27 cellular contexts compared by ENCODE assay signal in the genomic region with DNA sequence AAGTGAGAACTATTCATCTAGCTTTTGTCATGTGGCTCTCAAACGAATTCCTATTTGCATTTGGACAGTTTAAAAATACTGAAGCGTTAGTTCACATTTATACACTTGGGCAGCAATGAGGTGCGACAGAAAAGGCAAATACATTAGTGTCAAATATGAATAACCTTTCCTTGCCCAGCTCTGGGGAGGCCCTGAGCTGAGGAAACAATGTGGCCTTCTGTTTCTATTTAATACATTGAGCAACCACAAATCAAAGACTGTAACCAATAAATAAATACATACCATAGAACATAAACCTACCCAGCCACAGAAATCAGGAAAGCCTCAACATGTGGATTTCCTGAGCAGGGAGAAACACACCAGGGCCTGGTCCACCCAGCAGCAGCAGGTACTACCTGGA.
"Had no signal": no experiment of that assay in that cellular context is flagged by ENCODE, and none has a peak within 500 bp of the region (broad histone marks: within the 10 kb centered on the region; RNA-seq: fewer than 3 reads in every experiment).

No MANE protein-coding gene starts in this region.

- H3K9me3 ChIP-seq: body of pancreas had no signal

- H3K36me3 Mint-ChIP-seq: activated CD8-positive, alpha-beta memory T cell treated with anti-CD3 and anti-CD28 coated beads, Interleukin-2, amount 10 ng/mL, durations not matched to agents 7 days and 5 days; activated naive CD4-positive, alpha-beta T cell treated with anti-CD3 and anti-CD28 coated beads, Interleukin-2, amount 50 U/mL, for 24 hours; WTC11 had no signal

- H3K4me3 ChIP-seq: ascending aorta, body of pancreas, Peyer's patch had no signal

- H3K27ac Mint-ChIP-seq: activated CD8-positive, alpha-beta memory T cell treated with anti-CD3 and anti-CD28 coated beads, Interleukin-2, amount 10 ng/mL, durations not matched to agents 7 days and 5 days; activated naive CD4-positive, alpha-beta T cell treated with anti-CD3 and anti-CD28 coated beads, Interleukin-2, amount 50 U/mL, for 24 hours; activated T-cell treated with anti-CD3 and anti-CD28 coated beads, Interleukin-2, amount 50 U/mL, for 24 hours; activated T-helper 1 cell treated with anti-CD3 and anti-CD28 coated beads, Interleukin-12 subunit alpha, Interleukin-12 subunit beta, Interleukin-2, Interleukin-4 antibody, amounts not matched to agents 30 ng/mL and 10 ng/mL and 1 ng/mL, durations not matched to agents 14 hours and 24 hours and 36 hours; T-helper 17 cell; WTC11 had no signal

- H3K4me3 Mint-ChIP-seq: activated CD8-positive, alpha-beta memory T cell treated with anti-CD3 and anti-CD28 coated beads, Interleukin-2, amount 10 ng/mL, durations not matched to agents 7 days and 5 days; activated naive CD4-positive, alpha-beta T cell treated with anti-CD3 and anti-CD28 coated beads, Interleukin-2, amount 50 U/mL, for 24 hours; activated T-cell treated with anti-CD3 and anti-CD28 coated beads, Interleukin-2, amount 50 U/mL, for 24 hours; activated T-helper 1 cell treated with anti-CD3 and anti-CD28 coated beads, Interleukin-12 subunit alpha, Interleukin-12 subunit beta, Interleukin-2, Interleukin-4 antibody, amounts not matched to agents 30 ng/mL and 10 ng/mL and 1 ng/mL, durations not matched to agents 14 hours and 24 hours and 36 hours; T-helper 17 cell; WTC11 had no signal

- H3K27me3 ChIP-seq: ascending aorta, body of pancreas, Peyer's patch had no signal

- H3K36me3 ChIP-seq: ascending aorta, Peyer's patch had no signal

- H3K4me2 ChIP-seq: KMS-11 had no signal

- H3K27ac ChIP-seq: ascending aorta, KMS-11, Peyer's patch, RWPE1 had no signal

- ATAC-seq: activated CD8-positive, alpha-beta memory T cell treated with anti-CD3 and anti-CD28 coated beads, Interleukin-2, amount 10 ng/mL, durations not matched to agents 7 days and 5 days; body of pancreas; T-helper 17 cell; WTC11 had no signal

- H3K4me1 Mint-ChIP-seq: activated CD8-positive, alpha-beta memory T cell treated with anti-CD3 and anti-CD28 coated beads, Interleukin-2, amount 10 ng/mL, durations not matched to agents 7 days and 5 days; activated naive CD4-positive, alpha-beta T cell treated with anti-CD3 and anti-CD28 coated beads, Interleukin-2, amount 50 U/mL, for 24 hours; T-helper 17 cell; WTC11 had no signal

- DNase-seq: activated CD4-positive, alpha-beta T cell treated with anti-CD3 and anti-CD28 coated beads for 48 hours; activated CD4-positive, alpha-beta T cell treated with anti-CD3 and anti-CD28 coated beads, Interleukin-2, amount 50 U/mL, for 4 hours; activated CD4-positive, CD25-positive, alpha-beta regulatory T cell treated with anti-CD3 and anti-CD28 coated beads, Interleukin-2, amount 50 U/mL, for 72 hours; activated CD8-positive, alpha-beta memory T cell treated with anti-CD3 and anti-CD28 coated beads, Interleukin-2, amount 10 ng/mL, durations not matched to agents 7 days and 5 days; activated effector memory CD4-positive, alpha-beta T cell treated with Interleukin-2 at 50 U/mL for 16 hours; activated naive CD4-positive, alpha-beta T cell; activated T-cell treated with anti-CD3 and anti-CD28 coated beads, Interleukin-2, amount 50 U/mL, for 24 hours; amniotic stem cell; body of pancreas; central memory CD4-positive, alpha-beta T cell; NCI-H1092; NCI-H1417; NCI-H1930; NCI-H2171; NCI-H2227 treated with DMSO at 0.1 percent for 48 hours; NCI-H510A; NCI-H82; Peyer's patch; Right ventricle myocardium superior; T-helper 17 cell; T-helper 9 cell had no signal

- H3K27me3 Mint-ChIP-seq: activated naive CD4-positive, alpha-beta T cell treated with anti-CD3 and anti-CD28 coated beads, Interleukin-2, amount 50 U/mL, for 24 hours; activated T-cell treated with anti-CD3 and anti-CD28 coated beads, Interleukin-2, amount 50 U/mL, for 24 hours had no signal

- H3K9ac ChIP-seq: KMS-11 had no signal

- H3K9me3 Mint-ChIP-seq: activated naive CD4-positive, alpha-beta T cell treated with anti-CD3 and anti-CD28 coated beads, Interleukin-2, amount 50 U/mL, for 24 hours; activated T-helper 1 cell treated with anti-CD3 and anti-CD28 coated beads, Interleukin-12 subunit alpha, Interleukin-12 subunit beta, Interleukin-2, Interleukin-4 antibody, amounts not matched to agents 30 ng/mL and 10 ng/mL and 1 ng/mL, durations not matched to agents 14 hours and 24 hours and 36 hours had no signal

- H3K4me1 ChIP-seq: ascending aorta, Peyer's patch had no signal
